In genomic region chr19:16458391-16459128, GRCh38 we compare ENCODE assay signal across 12 cellular contexts. TPM values are rescaled to one million over a fixed set of nuclear protein-coding genes. Genes with fewer than 3 reads are reported as not detected.
DNase-seq lines count a peak whose midpoint lies in the region; ATAC-seq and TF ChIP-seq lines count a peak whose summit lies in the region.
"Had no signal": no experiment of that assay in that cellular context is flagged by ENCODE, and none has a peak within 500 bp of the region (broad histone marks: within the 10 kb centered on the region; RNA-seq: fewer than 3 reads in every experiment).

No MANE protein-coding gene starts in this region.

- no peak overlapping the region for H2AK5ac ChIP-seq in neuronal stem cell (ENCODE audit: low read depth, low read length)

- TF ChIP-seq CTCF in Loucy (conservative IDR thresholded peaks at IDR 0.05; ENCODE audit: low read length), result no peak
- no peak for TF ChIP-seq CTCF in endodermal cell (conservative IDR thresholded peaks at IDR 0.05)

- no peak overlapping the region for H2BK15ac ChIP-seq in neuronal stem cell (ENCODE audit: low read length)

- H3K27ac ChIP-seq in BLaER1 (peak overlapping the region; percentile 79), endodermal cell (ENCODE audit: low read depth, low read length) (no peak overlapping the region), neuronal stem cell (replicated peaks; ENCODE audit: low read length) (no peak overlapping the region)

- no peak overlapping the region for H3K4me3 Mint-ChIP-seq in endodermal cell

- peak overlapping the region; percentile 9 for H3K27ac Mint-ChIP-seq in endodermal cell

- H4K8ac ChIP-seq in neuronal stem cell (ENCODE audit: low read depth, low read length), result no peak overlapping the region

- H3K27me3 ChIP-seq in BLaER1 (no peaks in the 10 kb centered on the region), Loucy (ENCODE audit: insufficient read depth, low read length, poor library complexity, severe bottlenecking) (no peaks in the 10 kb centered on the region), endodermal cell (ENCODE audit: control insufficient read depth, insufficient read depth, low read length, poor library complexity, severe bottlenecking) (no peaks in the 10 kb centered on the region), neuronal stem cell (ENCODE audit: control insufficient read depth in 3 of 3, insufficient read depth in 3 of 3, low read depth in 1 of 3, low read length in 3 of 3) (no peaks in the 10 kb centered on the region)

- H3K79me2 ChIP-seq in Loucy (ENCODE audit: insufficient read depth, low read length), result peaks cover 93% of the 10 kb centered on the region

- no peaks in the 10 kb centered on the region for H3F3A ChIP-seq in Loucy (ENCODE audit: low read depth)

- H3K9ac ChIP-seq in BLaER1 (peak overlapping the region; percentile 54; the same call in 1 of the 2 replicates), Loucy (ENCODE audit: low read depth, low read length, poor library complexity, severe bottlenecking) (peak overlapping the region; percentile 46), endodermal cell (ENCODE audit: extremely low read depth, low read length, poor library complexity, severe bottlenecking) (no peak overlapping the region), neuronal stem cell (ENCODE audit: low read depth, low read length, poor library complexity) (peak overlapping the region; percentile 82)

- no peak overlapping the region for H4K91ac ChIP-seq in neuronal stem cell (ENCODE audit: low read depth, low read length, poor library complexity)

- ATAC-seq in GM21576 (IDR thresholded peaks at IDR 0.05; ENCODE audit: unreplicated experiment), result no peak

- no peak overlapping the region for H3K14ac ChIP-seq in neuronal stem cell (ENCODE audit: low read length)

- H3K27me3 Mint-ChIP-seq in endodermal cell (ENCODE audit: insufficient read depth), result no peaks in the 10 kb centered on the region
- H3K27me3 Mint-ChIP-seq: stimulated activated naive CD8-positive, alpha-beta T cell treated with anti-CD3 and anti-CD28 coated beads, Interleukin-15, amount 100 ng/mL, for 72 hours had no signal

- no peaks in the 10 kb centered on the region for H3K36me3 Mint-ChIP-seq in endodermal cell (ENCODE audit: low read depth)

- H3K4me3 ChIP-seq in BLaER1 (no peak overlapping the region), Loucy (ENCODE audit: low read length, poor library complexity, severe bottlenecking) (no peak overlapping the region), endodermal cell (ENCODE audit: low read length) (no peak overlapping the region), neuronal stem cell (ENCODE audit: low read length in 2 of 2) (peak overlapping the region in 1 of 2 donors; percentile 40)
- H3K4me3 ChIP-seq: skin epidermis had no signal

- DNase-seq in endodermal cell (no peak), neuronal stem cell (ENCODE audit: low spot score) (no peak), OCI-M1 (lab: John Stamatoyannopoulos, UW) (no peak), SIG-M5 treated with dmso at 0.1 percent for 504 hours (lab: John Stamatoyannopoulos, UW; ENCODE audit: unreplicated experiment) (no peak)
- DNase-seq in activated effector memory CD4-positive, alpha-beta T cell treated with Interleukin-2 at 50 U/mL for 16 hours, result no peak
- DNase-seq: effector CD8-positive, alpha-beta T cell; NCI-H2081 treated with DMSO at 0.1 percent for 48 hours; stimulated activated naive CD8-positive, alpha-beta T cell treated with anti-CD3 and anti-CD28 coated beads, Interleukin-15, amount 100 ng/mL, for 72 hours had no signal

- H3K4me1 Mint-ChIP-seq in endodermal cell, result peaks cover 35% of the 10 kb centered on the region

- H3K4me1 ChIP-seq in BLaER1, result peaks cover 100% of the 10 kb centered on the region
- H3K4me1 ChIP-seq in Loucy (ENCODE audit: insufficient read depth, low read length, poor library complexity, severe bottlenecking), result peaks cover 35% of the 10 kb centered on the region
- no peaks in the 10 kb centered on the region for H3K4me1 ChIP-seq in endodermal cell (ENCODE audit: control insufficient read depth, insufficient read depth, low read length)
- H3K4me1 ChIP-seq in neuronal stem cell (ENCODE audit: control insufficient read depth in 2 of 2, insufficient read depth in 1 of 2, low read depth in 1 of 2, low read length in 2 of 2), result peaks cover 18 to 33% of the 10 kb centered on the region in 2 donors

- H3K4me2 ChIP-seq in BLaER1 (peak overlapping the region; percentile 98), Loucy (ENCODE audit: low read depth, low read length, poor library complexity, severe bottlenecking) (peak overlapping the region; percentile 57), neuronal stem cell (ENCODE audit: insufficient read depth, low read length, poor library complexity, severe bottlenecking) (no peak overlapping the region)

- H3K36me3 ChIP-seq in BLaER1 (peaks cover 20% of the 10 kb centered on the region), Loucy (ENCODE audit: insufficient read depth, low read length) (no peaks in the 10 kb centered on the region), endodermal cell (ENCODE audit: control insufficient read depth, insufficient read depth, low read length) (peaks cover 5% of the 10 kb centered on the region), neuronal stem cell (replicated peaks in 1 of 2; ENCODE audit: control insufficient read depth in 2 of 2, insufficient read depth in 2 of 2, low read length in 2 of 2) (peaks cover 0 to 5% of the 10 kb centered on the region in 2 donors)

- WGBS in endodermal cell (ENCODE audit: insufficient coverage in 1 of 2, insufficient read length in 1 of 2), 2 experiments, result 88 to 90% methylated on average over 18 to 20 of the region's 20 CpGs
- WGBS in neuronal stem cell (ENCODE audit: extremely low coverage in 2 of 2, insufficient read length in 2 of 2, insufficient replicate concordance in 1 of 2), 2 donors, result no CpG with 5 or more reads among the region's 20 CpGs

- H3K4ac ChIP-seq in neuronal stem cell (ENCODE audit: low read length), result no peak overlapping the region

- no peaks in the 10 kb centered on the region for H3K9me3 Mint-ChIP-seq in endodermal cell
- H3K9me3 Mint-ChIP-seq: stimulated activated naive CD8-positive, alpha-beta T cell treated with anti-CD3 and anti-CD28 coated beads, Interleukin-15, amount 100 ng/mL, for 72 hours had no signal

- H2BK12ac ChIP-seq in neuronal stem cell (ENCODE audit: low read length), result no peak overlapping the region

- peaks cover 100% of the 10 kb centered on the region for H4K20me1 ChIP-seq in BLaER1
- peaks cover 38% of the 10 kb centered on the region for H4K20me1 ChIP-seq in Loucy (ENCODE audit: insufficient read depth, low read length, poor library complexity, severe bottlenecking)

- no peaks in the 10 kb centered on the region for H3K9me2 ChIP-seq in Loucy (replicated peaks; ENCODE audit: low read depth, low read length)

- peaks cover 24% of the 10 kb centered on the region for H3K79me1 ChIP-seq in neuronal stem cell (ENCODE audit: low read depth, low read length)

- H3K23ac ChIP-seq in neuronal stem cell (ENCODE audit: low read depth, low read length, poor library complexity), result no peak overlapping the region

- H2BK120ac ChIP-seq in neuronal stem cell (ENCODE audit: low read depth, low read length), result no peak overlapping the region

- H2BK5ac ChIP-seq in neuronal stem cell (ENCODE audit: low read length), result no peak overlapping the region

- no peak overlapping the region for H2AFZ ChIP-seq in Loucy (ENCODE audit: low read length)
- no peak overlapping the region for H2AFZ ChIP-seq in neuronal stem cell (ENCODE audit: low read length)

- H3K18ac ChIP-seq in neuronal stem cell (ENCODE audit: low read length), result no peak overlapping the region

- H3K9me3 ChIP-seq in BLaER1, result no peaks in the 10 kb centered on the region
- no peaks in the 10 kb centered on the region for H3K9me3 ChIP-seq in Loucy (ENCODE audit: insufficient read depth, low read depth, low read length)
- no peaks in the 10 kb centered on the region for H3K9me3 ChIP-seq in endodermal cell (ENCODE audit: control insufficient read depth, low read length)
- H3K9me3 ChIP-seq in neuronal stem cell (replicated peaks in 1 of 2; ENCODE audit: control insufficient read depth in 2 of 2, insufficient read depth in 1 of 2, low read depth in 1 of 2, low read length in 2 of 2), result peaks cover 0 to 1% of the 10 kb centered on the region in 2 donors

RNA-seq across cellular contexts. Expression of gene EPS15L1, which starts 13.2 kb away (rescaled TPM):
- total RNA-seq in endodermal cell, result 10 to 100 TPM; 35.1 to 43.8 TPM
- polyA plus RNA-seq in endodermal cell (2013, experiment 1 of 2), result 42.0 TPM
- polyA plus RNA-seq in endodermal cell (2013, experiment 2 of 2), result 38.7 TPM
- 26.7 TPM for polyA plus RNA-seq in neuronal stem cell (2013, experiment 1 of 2)
- 25.4 TPM for polyA plus RNA-seq in neuronal stem cell (2013, experiment 2 of 2)

RNA-seq across cellular contexts. Expression of gene CALR3, which starts 37.4 kb away (rescaled TPM):
- total RNA-seq in endodermal cell, result under 1 TPM in 1 of 2 donors, not detected in 1; 0.27 TPM
- polyA plus RNA-seq in endodermal cell (2013, experiment 1 of 2), result not detected
- polyA plus RNA-seq in endodermal cell (2013, experiment 2 of 2), result not detected
- 0.07 TPM for polyA plus RNA-seq in neuronal stem cell (2013, experiment 1 of 2)
- 0.07 TPM for polyA plus RNA-seq in neuronal stem cell (2013, experiment 2 of 2)

RNA-seq across cellular contexts. Expression of gene C19orf44, which starts 37.6 kb away (rescaled TPM):
- 1 to 10 TPM; 7.9 TPM for total RNA-seq in endodermal cell
- 7.0 TPM for polyA plus RNA-seq in endodermal cell (2013, experiment 1 of 2)
- polyA plus RNA-seq in endodermal cell (2013, experiment 2 of 2), result 7.9 TPM
- polyA plus RNA-seq in neuronal stem cell (2013, experiment 1 of 2), result 4.7 TPM
- polyA plus RNA-seq in neuronal stem cell (2013, experiment 2 of 2), result 4.7 TPM
